8 cellular contexts compared by ENCODE assay signal in the genomic region with DNA sequence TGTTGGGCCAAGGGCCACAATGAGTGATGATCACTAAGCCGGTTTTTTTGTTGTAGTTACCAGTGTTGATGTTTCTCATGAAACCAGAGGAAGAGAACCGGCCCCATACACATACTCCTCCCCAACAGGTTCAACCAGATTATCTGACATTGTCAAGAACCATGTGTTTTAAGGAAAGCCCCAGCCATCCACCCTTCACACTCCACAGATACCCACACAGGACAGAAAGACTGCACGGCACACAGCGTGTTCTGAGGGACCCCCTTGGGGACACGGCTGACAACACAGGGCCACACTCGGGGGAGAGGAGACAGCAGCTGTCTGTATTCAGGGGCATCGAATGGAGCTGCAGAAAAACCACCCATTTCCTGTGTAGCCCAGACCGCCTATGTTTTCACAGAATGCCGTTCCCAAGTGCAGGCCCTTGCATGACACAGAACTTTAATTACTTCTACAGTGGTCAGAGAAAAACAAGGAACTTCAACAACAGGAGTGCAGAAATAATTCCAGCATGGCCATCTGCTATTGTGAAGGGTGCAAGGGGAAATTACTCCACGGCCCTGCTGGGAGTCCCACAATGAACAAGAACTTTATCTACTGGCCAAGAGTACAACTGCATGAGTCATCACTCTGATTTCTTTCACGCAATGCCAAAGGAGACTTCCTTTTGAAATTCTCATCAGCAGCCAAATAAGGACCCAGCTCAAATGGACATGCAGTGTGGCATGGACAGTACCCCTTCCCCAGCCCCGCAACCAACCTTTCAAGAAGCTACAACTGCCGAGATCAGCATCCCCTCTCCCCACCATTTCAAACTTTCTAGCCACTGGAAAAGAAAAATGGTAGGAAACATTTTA. TPM values are rescaled to one million over a fixed set of nuclear protein-coding genes. Genes with fewer than 3 reads are reported as not detected.
DNase-seq lines count a peak whose midpoint lies in the region; ATAC-seq and TF ChIP-seq lines count a peak whose summit lies in the region.

No MANE protein-coding gene starts in this region.

- no peaks in the 10 kb centered on the region for H3K27me3 ChIP-seq in mucosa of rectum (ENCODE audit: control insufficient read depth in 2 of 2, insufficient read depth in 2 of 2, low read length in 2 of 2)
- no peaks in the 10 kb centered on the region for H3K27me3 ChIP-seq in tibial artery

- H3K27ac ChIP-seq in mucosa of rectum (ENCODE audit: low read depth in 2 of 2, low read length in 2 of 2) (peak overlapping the region; percentile 99 to 100), tibial artery (peak overlapping the region; percentile 100)

- H3K36me3 ChIP-seq in mucosa of rectum (ENCODE audit: control insufficient read depth in 2 of 2, insufficient read depth in 2 of 2, low read length in 2 of 2) (peaks cover 47 to 52% of the 10 kb centered on the region in 2 donors), tibial artery (peaks cover 42 to 43% (median 42%) of the 10 kb centered on the region in 3 donors)

- H3K4me1 Mint-ChIP-seq in CD14-positive monocyte = peaks cover 57% of the 10 kb centered on the region
- H3K4me1 Mint-ChIP-seq in activated T-cell treated with anti-CD3 and anti-CD28 coated beads, Interleukin-2, amount 50 U/mL, for 72 hours (ENCODE audit: low read depth) = peaks cover 72% of the 10 kb centered on the region

- H3K27me3 Mint-ChIP-seq in CD14-positive monocyte (ENCODE audit: low read depth in 3 of 3) = peaks cover 0 to 8% (median 4%) of the 10 kb centered on the region in 3 donors
- H3K27me3 Mint-ChIP-seq in activated T-cell treated with anti-CD3 and anti-CD28 coated beads, Interleukin-2, amount 50 U/mL, for 72 hours (ENCODE audit: low read depth) = no peaks in the 10 kb centered on the region

- intact Hi-C loops in CD14-positive monocyte (cut with micrococcal nuclease) (loop anchor here in 1 of 2 donors (1.0 to 10.0 kb wide), 4 partner anchors 91 to 872 kb away; no protein-coding TSS in a partner anchor), tibial artery (cut with DNase I; ENCODE audit: low total_unique reads) (loop anchor here (5.0 to 10.0 kb wide), 7 partner anchors 275 to 982 kb away; no protein-coding TSS in a partner anchor)

- TF ChIP-seq CTCF in CD14-positive monocyte (IDR thresholded peaks at IDR 0.05) (no peak), tibial artery (IDR thresholded peaks at IDR 0.05) (no peak)

- H3K27ac Mint-ChIP-seq in CD14-positive monocyte = peak overlapping the region; percentile 97 to 100 (median 99)
- peak overlapping the region; percentile 100 for H3K27ac Mint-ChIP-seq in activated T-cell treated with anti-CD3 and anti-CD28 coated beads, Interleukin-2, amount 50 U/mL, for 72 hours

- ATAC-seq in GM21619 (IDR thresholded peaks at IDR 0.05; ENCODE audit: unreplicated experiment) = peak; percentile 22
- ATAC-seq in activated T-cell treated with anti-CD3 and anti-CD28 coated beads, Interleukin-2, amount 50 U/mL, for 72 hours (replicated peaks in 1 of 2) = peak; percentile 17 to 19

- DNase-seq in CD14-positive monocyte (ENCODE audit: low spot score) = peak; percentile 85
- peak; percentile 33 for DNase-seq in NCI-H748 treated with DMSO at 0.1 percent for 48 hours (lab: John Stamatoyannopoulos, UW)
- peak; percentile 48 to 56 for DNase-seq in activated T-cell treated with anti-CD3 and anti-CD28 coated beads, Interleukin-2, amount 50 U/mL, for 72 hours
- DNase-seq in fibroblast of gingiva (ENCODE audit: low read depth) = peak; percentile 94
- DNase-seq in tibial artery = peak; percentile 82 to 84
- no peak for DNase-seq in NCI-H187 (lab: John Stamatoyannopoulos, UW)

- peaks cover 38 to 48% of the 10 kb centered on the region in 2 donors for H3K4me1 ChIP-seq in mucosa of rectum (ENCODE audit: control insufficient read depth in 2 of 2, insufficient read depth in 2 of 2, low read length in 2 of 2)
- H3K4me1 ChIP-seq in tibial artery = peaks cover 0 to 42% (median 28%) of the 10 kb centered on the region in 4 donors

- H3K9ac ChIP-seq in mucosa of rectum (ENCODE audit: low read depth in 1 of 2, low read length in 2 of 2) = peak overlapping the region; percentile 93 to 100

- peaks cover 0 to 15% (median 0%) of the 10 kb centered on the region in 7 donors for H3K9me3 Mint-ChIP-seq in CD14-positive monocyte
- no peaks in the 10 kb centered on the region for H3K9me3 Mint-ChIP-seq in activated T-cell treated with anti-CD3 and anti-CD28 coated beads, Interleukin-2, amount 50 U/mL, for 72 hours

- H3K4me3 ChIP-seq in mucosa of rectum (ENCODE audit: low read length in 2 of 2) = peak overlapping the region; percentile 77 to 99
- peak overlapping the region; percentile 99 for H3K4me3 ChIP-seq in tibial artery

- H3K4me3 Mint-ChIP-seq in CD14-positive monocyte = peak overlapping the region; percentile 94 to 96
- H3K4me3 Mint-ChIP-seq in activated T-cell treated with anti-CD3 and anti-CD28 coated beads, Interleukin-2, amount 50 U/mL, for 72 hours = peak overlapping the region; percentile 92 to 97

- H3K36me3 Mint-ChIP-seq in CD14-positive monocyte = peaks cover 62 to 71% of the 10 kb centered on the region in 2 donors
- peaks cover 54 to 66% of the 10 kb centered on the region in 2 donors for H3K36me3 Mint-ChIP-seq in activated T-cell treated with anti-CD3 and anti-CD28 coated beads, Interleukin-2, amount 50 U/mL, for 72 hours (ENCODE audit: insufficient read depth in 2 of 2)

- H3K9me3 ChIP-seq in mucosa of rectum (ENCODE audit: control insufficient read depth in 2 of 2, low read length in 2 of 2) (no peaks in the 10 kb centered on the region), tibial artery (no peaks in the 10 kb centered on the region)

RNA-seq across cellular contexts. Expression of gene KLF6, which starts 2.3 kb away (rescaled TPM):
- polyA plus RNA-seq in CD14-positive monocyte = 100 to 1,000 TPM; 499 to 510 TPM
- 100 to 1,000 TPM; 184 to 240 TPM for total RNA-seq in activated T-cell treated with anti-CD3 and anti-CD28 coated beads, Interleukin-2, amount 50 U/mL, for 72 hours

Comparison
In these comparisons a context has a peak if more than half of its experiments do, and no peak if none do; other contexts are left out.
1. DNase-seq: peak in CD14-positive monocyte (single experiment), NCI-H748 treated with DMSO at 0.1 percent for 48 hours (single experiment), activated T-cell treated with anti-CD3 and anti-CD28 coated beads, Interleukin-2, amount 50 U/mL, for 72 hours (2 of 2), fibroblast of gingiva (single experiment) and tibial artery (2 of 2); none in NCI-H187 (0 of 2).